In the genomic region with DNA sequence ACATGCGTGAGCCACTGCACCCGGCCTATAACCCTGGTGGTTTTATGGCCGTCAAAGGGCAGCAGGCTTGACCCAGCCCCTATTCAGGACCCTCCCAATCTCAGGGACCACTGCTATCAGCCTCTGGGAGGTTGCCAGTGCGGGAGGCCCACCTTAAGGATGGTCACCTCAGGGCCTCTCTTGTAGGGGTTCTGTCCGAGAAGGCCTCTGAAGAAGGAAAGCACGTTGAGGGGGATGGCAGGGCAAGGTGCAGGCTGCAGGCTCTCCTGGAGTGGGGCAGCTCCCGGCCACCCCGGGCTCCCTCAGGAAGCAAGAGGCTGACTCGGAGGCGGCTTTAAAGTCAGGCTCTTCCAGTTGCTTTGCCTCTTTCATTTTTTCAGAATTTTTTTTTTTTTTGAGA, we compare ENCODE assay signal across 1 cellular context.
TF ChIP-seq lines count a peak whose summit lies in the region.

No MANE protein-coding gene starts in this region.

TF ChIP-seq in H1, 55 proteins besides CTCF, POLR2A, EP300 and RAD21 (continued from another document):
- TF ChIP-seq CBX8 (IDR thresholded peaks at IDR 0.05; ENCODE audit: borderline replicate concordance, low read depth, low read length): no peak
- TF ChIP-seq TBP (IDR thresholded peaks at IDR 0.05; ENCODE audit: low read depth, low read length): no peak
- no peak for TF ChIP-seq CTBP2 (IDR thresholded peaks at IDR 0.05; ENCODE audit: borderline replicate concordance, insufficient read depth, insufficient read length, low read length)
- TF ChIP-seq GTF2F1 (IDR thresholded peaks at IDR 0.05; ENCODE audit: borderline replicate concordance, low read depth, low read length): no peak
- no peak for TF ChIP-seq KDM5A (IDR thresholded peaks at IDR 0.05; ENCODE audit: low read length)
- no peak for TF ChIP-seq RNF2 (IDR thresholded peaks at IDR 0.05; ENCODE audit: borderline replicate concordance, low read depth, low read length, missing control alignments, poor library complexity, severe bottlenecking)
